16 cellular contexts compared by ENCODE assay signal in the genomic region with DNA sequence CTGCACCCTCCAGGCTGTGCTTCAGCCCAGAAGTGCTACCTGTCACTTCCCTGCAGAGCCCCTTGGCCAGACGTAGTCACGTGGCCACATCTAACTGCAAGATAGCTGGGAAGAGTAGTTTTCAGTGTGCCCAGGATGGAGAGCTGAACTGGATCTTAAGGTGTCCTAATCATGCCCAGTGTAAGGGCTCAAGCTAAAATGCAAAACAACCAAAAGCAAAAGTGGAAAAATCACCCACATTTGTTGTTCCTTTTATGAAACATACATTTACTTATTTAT. TPM values are rescaled to one million over a fixed set of nuclear protein-coding genes. Genes with fewer than 3 reads are reported as not detected.
"Had no signal": no experiment of that assay in that cellular context is flagged by ENCODE, and none has a peak within 500 bp of the region (broad histone marks: within the 10 kb centered on the region; RNA-seq: fewer than 3 reads in every experiment).

No MANE protein-coding gene starts in this region.

- H3K36me3 Mint-ChIP-seq: activated naive CD4-positive, alpha-beta T cell treated with anti-CD3 and anti-CD28 coated beads, Interleukin-2, amount 50 U/mL, for 24 hours; naive thymus-derived CD4-positive, alpha-beta T cell; stimulated activated memory B cell treated with anti-CD40 and anti-IgM and Interleukin-4, amounts not matched to agents 10 μg/mL and 1 μg/mL and 100 μg/mL, for 72 hours had no signal

- H3K27me3 ChIP-seq: adrenal gland, tibial artery, uterus had no signal

- H3K4me1 ChIP-seq: adrenal gland, uterus had no signal

- FAIRE-seq: colon, islet of Langerhans had no signal

- H3K9me3 Mint-ChIP-seq: activated CD4-positive, alpha-beta memory T cell treated with anti-CD3 and anti-CD28 coated beads, Interleukin-2, amount 10 ng/mL, durations not matched to agents 7 days and 5 days; activated naive CD4-positive, alpha-beta T cell treated with anti-CD3 and anti-CD28 coated beads, Interleukin-2, amount 50 U/mL, for 24 hours; activated T-cell treated with anti-CD3 and anti-CD28 coated beads, Interleukin-2, amount 50 U/mL, for 24 hours; naive thymus-derived CD4-positive, alpha-beta T cell; stimulated activated memory B cell treated with anti-CD40 and anti-IgM and Interleukin-4, amounts not matched to agents 10 μg/mL and 1 μg/mL and 100 μg/mL, for 72 hours had no signal

- H3K27me3 Mint-ChIP-seq: activated T-cell treated with anti-CD3 and anti-CD28 coated beads, Interleukin-2, amount 50 U/mL, for 24 hours had no signal

- H3K4me3 Mint-ChIP-seq: activated CD4-positive, alpha-beta memory T cell treated with anti-CD3 and anti-CD28 coated beads, Interleukin-2, amount 10 ng/mL, durations not matched to agents 7 days and 5 days; activated CD4-positive, alpha-beta T cell treated with anti-CD3 and anti-CD28 coated beads for 36 hours; activated naive CD4-positive, alpha-beta T cell treated with anti-CD3 and anti-CD28 coated beads, Interleukin-2, amount 50 U/mL, for 24 hours; activated T-cell treated with anti-CD3 and anti-CD28 coated beads, Interleukin-2, amount 50 U/mL, for 24 hours; naive thymus-derived CD4-positive, alpha-beta T cell; stimulated activated memory B cell treated with anti-CD40 and anti-IgM and Interleukin-4, amounts not matched to agents 10 μg/mL and 1 μg/mL and 100 μg/mL, for 72 hours had no signal

- H3K27ac ChIP-seq: adrenal gland, tibial artery, uterus, VCaP had no signal

- H3K9me3 ChIP-seq: adrenal gland, mucosa of descending colon, tibial artery, uterus had no signal

- H3K4me1 Mint-ChIP-seq: activated CD4-positive, alpha-beta memory T cell treated with anti-CD3 and anti-CD28 coated beads, Interleukin-2, amount 10 ng/mL, durations not matched to agents 7 days and 5 days; activated CD4-positive, alpha-beta T cell treated with anti-CD3 and anti-CD28 coated beads for 36 hours; activated naive CD4-positive, alpha-beta T cell treated with anti-CD3 and anti-CD28 coated beads, Interleukin-2, amount 50 U/mL, for 24 hours; naive thymus-derived CD4-positive, alpha-beta T cell; stimulated activated memory B cell treated with anti-CD40 and anti-IgM and Interleukin-4, amounts not matched to agents 10 μg/mL and 1 μg/mL and 100 μg/mL, for 72 hours had no signal

- H3K27ac Mint-ChIP-seq: activated CD4-positive, alpha-beta memory T cell treated with anti-CD3 and anti-CD28 coated beads, Interleukin-2, amount 10 ng/mL, durations not matched to agents 7 days and 5 days; activated CD4-positive, alpha-beta T cell treated with anti-CD3 and anti-CD28 coated beads for 36 hours; activated naive CD4-positive, alpha-beta T cell treated with anti-CD3 and anti-CD28 coated beads, Interleukin-2, amount 50 U/mL, for 24 hours; activated T-cell treated with anti-CD3 and anti-CD28 coated beads, Interleukin-2, amount 50 U/mL, for 24 hours; naive thymus-derived CD4-positive, alpha-beta T cell; stimulated activated memory B cell treated with anti-CD40 and anti-IgM and Interleukin-4, amounts not matched to agents 10 μg/mL and 1 μg/mL and 100 μg/mL, for 72 hours had no signal

- ATAC-seq: activated CD4-positive, alpha-beta T cell treated with anti-CD3 and anti-CD28 coated beads for 36 hours; left lobe of liver; naive thymus-derived CD4-positive, alpha-beta T cell; stimulated activated memory B cell treated with anti-CD40 and anti-IgM and Interleukin-4, amounts not matched to agents 10 μg/mL and 1 μg/mL and 100 μg/mL, for 72 hours had no signal

- DNase-seq: activated CD4-positive, alpha-beta memory T cell treated with anti-CD3 and anti-CD28 coated beads, Interleukin-2, amount 10 ng/mL, durations not matched to agents 7 days and 5 days; activated CD4-positive, alpha-beta T cell treated with anti-CD3 and anti-CD28 coated beads for 36 hours; activated T-cell treated with anti-CD3 and anti-CD28 coated beads, Interleukin-2, amount 50 U/mL, for 24 hours; erythroblast; naive thymus-derived CD4-positive, alpha-beta T cell; stimulated activated CD4-positive, alpha-beta T cell treated with anti-CD3 and anti-CD28 coated beads, Interleukin-2, amount 100 ng/mL, for 48 hours; tibial artery; uterus had no signal

- H3K4me3 ChIP-seq: adrenal gland, mucosa of descending colon, tibial artery, uterus had no signal

- H3K36me3 ChIP-seq: adrenal gland, tibial artery, uterus had no signal

RNA-seq across cellular contexts. Expression of a gene that starts 59.4 kb away (rescaled TPM):
- polyA plus RNA-seq: naive thymus-derived CD4-positive, alpha-beta T cell had no signal
